Comparison of ENCODE assay signal across 13 cellular contexts in the genomic region with DNA sequence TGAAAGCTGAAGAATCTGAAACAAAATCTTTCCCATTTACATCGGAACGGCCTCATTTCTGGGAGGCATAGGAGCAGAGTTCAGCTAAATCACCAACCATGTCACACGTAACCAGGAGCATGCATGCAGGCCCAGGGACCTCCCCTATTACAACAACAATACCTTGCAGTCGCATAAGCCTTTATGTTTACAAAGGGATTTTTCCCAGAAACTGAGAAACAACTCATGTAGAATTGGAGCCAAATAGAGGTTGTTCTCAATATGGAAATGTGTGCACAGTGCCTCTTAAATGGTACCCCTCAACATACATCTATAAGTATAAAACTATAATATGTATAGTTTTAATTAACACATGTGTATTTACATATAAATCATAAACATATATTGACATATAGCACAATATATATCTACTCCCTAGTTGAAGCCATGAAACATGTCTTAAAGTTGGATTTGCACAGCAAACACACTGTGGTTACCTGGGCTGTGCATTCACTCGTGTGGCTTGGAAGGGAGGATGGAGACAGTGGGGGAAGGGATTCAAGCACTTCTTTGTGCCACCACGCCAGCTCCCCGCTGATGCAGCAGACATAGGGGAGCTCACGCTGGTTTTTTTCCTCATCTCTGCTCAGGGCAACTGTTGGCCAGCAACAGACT. TPM values are rescaled to one million over a fixed set of nuclear protein-coding genes. Genes with fewer than 3 reads are reported as not detected.
DNase-seq lines count a peak whose midpoint lies in the region; ATAC-seq and TF ChIP-seq lines count a peak whose summit lies in the region.
"Had no signal": no experiment of that assay in that cellular context is flagged by ENCODE, and none has a peak within 500 bp of the region (broad histone marks: within the 10 kb centered on the region; RNA-seq: fewer than 3 reads in every experiment).

No MANE protein-coding gene starts in this region.

- in situ Hi-C loops in G401 (cut with HindIII; ENCODE audit: low sequenced_read_pairs) = no loop called here

- peaks cover 11% of the 10 kb centered on the region for H3K4me1 Mint-ChIP-seq in endothelial cell (ENCODE audit: unreplicated experiment)
- H3K4me1 Mint-ChIP-seq in naive thymus-derived CD4-positive, alpha-beta T cell = peaks cover 0 to 22% (median 0%) of the 10 kb centered on the region in 7 donors

- intact Hi-C loops in naive thymus-derived CD4-positive, alpha-beta T cell (cut with micrococcal nuclease) = no loop called here

- no peak overlapping the region for H3K27ac Mint-ChIP-seq in endothelial cell (ENCODE audit: unreplicated experiment)
- H3K27ac Mint-ChIP-seq in naive thymus-derived CD4-positive, alpha-beta T cell = no peak overlapping the region

- no peaks in the 10 kb centered on the region for H3K27me3 ChIP-seq in naive thymus-derived CD4-positive, alpha-beta T cell (ENCODE audit: control insufficient read depth in 2 of 2, insufficient read depth in 2 of 2, low read length in 2 of 2)
- H3K27me3 ChIP-seq in foreskin keratinocyte = no peaks in the 10 kb centered on the region

- H3K4me3 Mint-ChIP-seq in endothelial cell (ENCODE audit: unreplicated experiment) = peak overlapping the region; percentile 79
- H3K4me3 Mint-ChIP-seq in naive thymus-derived CD4-positive, alpha-beta T cell = no peak overlapping the region
- H3K4me3 Mint-ChIP-seq: brain had no signal

- DNase-seq in endothelial cell (ENCODE audit: low spot score) (no peak), foreskin keratinocyte (no peak), NCI-H1105 treated with DMSO at 0.1 percent for 48 hours (lab: John Stamatoyannopoulos, UW) (no peak), G401 (ENCODE audit: low spot score) (no peak)
- DNase-seq in naive thymus-derived CD4-positive, alpha-beta T cell = no peak
- DNase-seq: activated CD8-positive, alpha-beta memory T cell treated with anti-CD3 and anti-CD28 coated beads, Interleukin-2, amount 50 U/mL, for 48 hours; midbrain; NCI-H1694; retina had no signal

- ATAC-seq in GM18499 (IDR thresholded peaks at IDR 0.05; ENCODE audit: insufficient read depth, unreplicated experiment) = peak; percentile 9
- ATAC-seq in GM19438 (IDR thresholded peaks at IDR 0.05; ENCODE audit: low read depth, unreplicated experiment) = peak; percentile 10
- peak; percentile 14 for ATAC-seq in HG03175 (IDR thresholded peaks at IDR 0.05; ENCODE audit: unreplicated experiment)
- ATAC-seq in naive thymus-derived CD4-positive, alpha-beta T cell = no peak
- ATAC-seq in foreskin keratinocyte = no peak

- no peaks in the 10 kb centered on the region for H3K9me3 ChIP-seq in naive thymus-derived CD4-positive, alpha-beta T cell (ENCODE audit: control insufficient read depth in 2 of 3, low read length in 3 of 3)

- TF ChIP-seq CTCF in endothelial cell (IDR thresholded peaks at IDR 0.05; ENCODE audit: unreplicated experiment) = no peak
- no peak for TF ChIP-seq CTCF in foreskin keratinocyte (conservative IDR thresholded peaks at IDR 0.05)

- peaks cover 53% of the 10 kb centered on the region for H3K36me3 Mint-ChIP-seq in endothelial cell (ENCODE audit: low read depth, unreplicated experiment)
- peaks cover 25 to 86% (median 61%) of the 10 kb centered on the region in 5 donors for H3K36me3 Mint-ChIP-seq in naive thymus-derived CD4-positive, alpha-beta T cell

- no peak overlapping the region for H3K4me3 ChIP-seq in naive thymus-derived CD4-positive, alpha-beta T cell (ENCODE audit: low read length)

- POLR2A ChIA-PET in naive thymus-derived CD4-positive, alpha-beta T cell (lab: Charles Lee) = no interaction called here

- H3K36me3 ChIP-seq in naive thymus-derived CD4-positive, alpha-beta T cell (ENCODE audit: control insufficient read depth in 2 of 3, insufficient read depth in 3 of 3, low read length in 3 of 3) = peaks cover 0 to 53% (median 7%) of the 10 kb centered on the region in 3 experiments

- H3K9me3 Mint-ChIP-seq in endothelial cell (ENCODE audit: unreplicated experiment) = no peaks in the 10 kb centered on the region
- H3K9me3 Mint-ChIP-seq in naive thymus-derived CD4-positive, alpha-beta T cell = peaks cover 0 to 6% (median 0%) of the 10 kb centered on the region in 11 donors

- H3K27me3 Mint-ChIP-seq in endothelial cell (ENCODE audit: unreplicated experiment) = peaks cover 11% of the 10 kb centered on the region
- no peaks in the 10 kb centered on the region for H3K27me3 Mint-ChIP-seq in naive thymus-derived CD4-positive, alpha-beta T cell

- H3K4me1 ChIP-seq in naive thymus-derived CD4-positive, alpha-beta T cell (ENCODE audit: control insufficient read depth in 2 of 2, insufficient read depth in 2 of 2, low read length in 2 of 2) = no peaks in the 10 kb centered on the region
- peaks cover 25% of the 10 kb centered on the region for H3K4me1 ChIP-seq in foreskin keratinocyte

- CTCF ChIA-PET in naive thymus-derived CD4-positive, alpha-beta T cell (lab: Charles Lee) = no interaction called here

- H3K27ac ChIP-seq in naive thymus-derived CD4-positive, alpha-beta T cell (ENCODE audit: low read depth, low read length) = no peak overlapping the region
- H3K27ac ChIP-seq in foreskin keratinocyte = no peak overlapping the region

RNA-seq across cellular contexts. Expression of a gene that starts 35.0 kb away (rescaled TPM):
- total RNA-seq in endothelial cell (ENCODE audit: unreplicated experiment) (0.69 TPM), foreskin keratinocyte (not detected in 2 replicates)
- total RNA-seq in naive thymus-derived CD4-positive, alpha-beta T cell = 1 to 10 TPM in 1 of 5 experiments, not detected in 4; 1.3 TPM
- not detected for polyA plus RNA-seq in naive thymus-derived CD4-positive, alpha-beta T cell
- not detected in 2 replicates for polyA plus RNA-seq in foreskin keratinocyte
- total RNA-seq in G401 (2014; rRNA removed; shearing (Covaris generic)) = 0.06 TPM in 1 of 2 replicates, not detected in the other

Comparison
In these comparisons a context has a peak if more than half of its experiments do, and no peak if none do; other contexts are left out.
1. ATAC-seq: peak in GM18499 (single experiment), GM19438 (single experiment) and HG03175 (single experiment); none in naive thymus-derived CD4-positive, alpha-beta T cell (single experiment) and foreskin keratinocyte (single experiment).